8 cellular contexts compared by ENCODE assay signal in genomic region chr2:28870146-28870891, GRCh38. TPM values are rescaled to one million over a fixed set of nuclear protein-coding genes. Genes with fewer than 3 reads are reported as not detected.
DNase-seq lines count a peak whose midpoint lies in the region; ATAC-seq and TF ChIP-seq lines count a peak whose summit lies in the region.

Gene TRMT61B (minus strand): TSS chr2:28870309. CDS start chr2:28870277, 32 bp downstream.

- no peaks in the 10 kb centered on the region for H3K4me1 ChIP-seq in iPS-18a (ENCODE audit: control insufficient read depth, low read depth, low read length)
- peaks cover 15% of the 10 kb centered on the region for H3K4me1 ChIP-seq in skeletal muscle satellite cell (ENCODE audit: control insufficient read depth, insufficient read depth, low read length)

- ATAC-seq in GM18909 (IDR thresholded peaks at IDR 0.05; ENCODE audit: poor library complexity, unreplicated experiment) (peak; percentile 98), HG03159 (IDR thresholded peaks at IDR 0.05; ENCODE audit: unreplicated experiment) (peak; percentile 93)

- peak within 1 kb of the TSS; percentile 74 for H3K27ac ChIP-seq in VCaP
- H3K27ac ChIP-seq in iPS-18a (ENCODE audit: low read length) = peak within 1 kb of the TSS; percentile 77

- H3K27me3 ChIP-seq in iPS-18a (ENCODE audit: control insufficient read depth, insufficient read depth, low read length) (peaks cover 7% of the 10 kb centered on the region), skeletal muscle satellite cell (ENCODE audit: control insufficient read depth, insufficient read depth, low read length) (peaks cover 2% of the 10 kb centered on the region)

- H3K9me3 ChIP-seq in iPS-18a (ENCODE audit: control insufficient read depth, low read depth, low read length) (no peaks in the 10 kb centered on the region), skeletal muscle satellite cell (replicated peaks; ENCODE audit: low read length) (no peaks in the 10 kb centered on the region)

- no peak for TF ChIP-seq CTCF in VCaP (conservative IDR thresholded peaks at IDR 0.05)

- in situ Hi-C loops in T47D (cut with HindIII; ENCODE audit: low pct_unique_long_range_greater_than_20kb, low sequenced_read_pairs) = no loop called here

- DNase-seq in AG08395 (ENCODE audit: low spot score) (peak; percentile 99), NCI-H2227 (lab: John Stamatoyannopoulos, UW; ENCODE audit: unreplicated experiment) (peak; percentile 98), T47D (ENCODE audit: low read depth in 1 of 2, low spot score in 1 of 2) (peak; percentile 67 to 94)

- H3K4me2 ChIP-seq in skeletal muscle satellite cell (ENCODE audit: low read length) = peak within 1 kb of the TSS; percentile 90

- H3K9ac ChIP-seq in iPS-18a (ENCODE audit: low read length) (peak within 1 kb of the TSS; percentile 89), skeletal muscle satellite cell (ENCODE audit: low read depth, low read length) (peak within 1 kb of the TSS; percentile 84)

- H3K36me3 ChIP-seq in iPS-18a (ENCODE audit: control insufficient read depth, low read depth, low read length) (peaks cover 4% of the 10 kb centered on the region), skeletal muscle satellite cell (ENCODE audit: insufficient read depth, low read length) (no peaks in the 10 kb centered on the region)

- H3K4me3 ChIP-seq in iPS-18a (ENCODE audit: low read length) = peak within 1 kb of the TSS; percentile 97
- peak within 1 kb of the TSS; percentile 83 for H3K4me3 ChIP-seq in skeletal muscle satellite cell (ENCODE audit: low read length)

RNA-seq across cellular contexts. Expression of gene TRMT61B, which starts in this region (rescaled TPM):
- 12.5 and 18.3 TPM in 2 replicates for total RNA-seq in skeletal muscle satellite cell (2012; rRNA removed)

Comparison
In these comparisons a context has a peak if more than half of its experiments do, and no peak if none do; other contexts are left out.
1. Peak in every context shown above with its lines: DNase-seq, ATAC-seq, H3K4me3 ChIP-seq and H3K27ac ChIP-seq.